In genomic region chr13:45995245-45995644, GRCh38 we compare ENCODE assay signal across 25 cellular contexts.
"Had no signal": no experiment of that assay in that cellular context is flagged by ENCODE, and none has a peak within 500 bp of the region (broad histone marks: within the 10 kb centered on the region; RNA-seq: fewer than 3 reads in every experiment).

No MANE protein-coding gene starts in this region.

- ATAC-seq: effector memory CD8-positive, alpha-beta T cell; esophagus mucosa; foreskin keratinocyte; gastrocnemius medialis; gastroesophageal sphincter had no signal

- H3K9me3 Mint-ChIP-seq: dendritic cell treated with granulocyte-macrophage colony-stimulating factor and Interleukin-4, amounts not matched to agents 40 ng/mL and 50 ng/mL, for 4 days; effector memory CD8-positive, alpha-beta T cell; endodermal cell had no signal

- H3K4me3 ChIP-seq: colonic mucosa, coronary artery, dorsolateral prefrontal cortex, esophagus muscularis mucosa, esophagus squamous epithelium, gastrocnemius medialis, gastroesophageal sphincter, heart left ventricle, heart right ventricle had no signal

- H3K4me1 ChIP-seq: colonic mucosa, esophagus muscularis mucosa, esophagus squamous epithelium, foreskin keratinocyte had no signal

- DNase-seq: colonic mucosa; cortex of kidney; dermis blood vessel endothelial cell; effector CD4-positive, alpha-beta T cell; effector CD8-positive, alpha-beta T cell; effector memory CD4-positive, alpha-beta T cell; effector memory CD8-positive, alpha-beta T cell; endodermal cell; erythroblast; esophagus squamous epithelium; foreskin fibroblast; foreskin keratinocyte; foreskin melanocyte; gastrocnemius medialis; glutamatergic neuron; head of caudate nucleus; heart left ventricle; heart right ventricle had no signal

- H3K27ac Mint-ChIP-seq: dendritic cell treated with granulocyte-macrophage colony-stimulating factor and Interleukin-4, amounts not matched to agents 40 ng/mL and 50 ng/mL, for 4 days; endodermal cell had no signal

- H3K27me3 ChIP-seq: colonic mucosa, dorsolateral prefrontal cortex, esophagus muscularis mucosa, esophagus squamous epithelium, foreskin keratinocyte, gastrocnemius medialis, gastroesophageal sphincter, heart left ventricle, heart right ventricle had no signal

- H3K4me1 Mint-ChIP-seq: endodermal cell had no signal

- H3K9me3 ChIP-seq: colonic mucosa, esophagus muscularis mucosa, esophagus squamous epithelium, gastrocnemius medialis, gastroesophageal sphincter, heart left ventricle, heart right ventricle had no signal

- H3K36me3 ChIP-seq: colonic mucosa had no signal

- H3K27ac ChIP-seq: colonic mucosa, coronary artery, dorsolateral prefrontal cortex, epithelial cell of prostate, esophagus muscularis mucosa, esophagus squamous epithelium, foreskin keratinocyte, gastrocnemius medialis, gastroesophageal sphincter, heart left ventricle, heart right ventricle had no signal

- H3K27me3 Mint-ChIP-seq: dendritic cell treated with granulocyte-macrophage colony-stimulating factor and Interleukin-4, amounts not matched to agents 40 ng/mL and 50 ng/mL, for 4 days; effector memory CD8-positive, alpha-beta T cell had no signal

- H3K4me3 Mint-ChIP-seq: dendritic cell treated with granulocyte-macrophage colony-stimulating factor and Interleukin-4, amounts not matched to agents 40 ng/mL and 50 ng/mL, for 4 days; effector memory CD8-positive, alpha-beta T cell; endodermal cell had no signal
